10 cellular contexts compared by ENCODE assay signal in the genomic region with DNA sequence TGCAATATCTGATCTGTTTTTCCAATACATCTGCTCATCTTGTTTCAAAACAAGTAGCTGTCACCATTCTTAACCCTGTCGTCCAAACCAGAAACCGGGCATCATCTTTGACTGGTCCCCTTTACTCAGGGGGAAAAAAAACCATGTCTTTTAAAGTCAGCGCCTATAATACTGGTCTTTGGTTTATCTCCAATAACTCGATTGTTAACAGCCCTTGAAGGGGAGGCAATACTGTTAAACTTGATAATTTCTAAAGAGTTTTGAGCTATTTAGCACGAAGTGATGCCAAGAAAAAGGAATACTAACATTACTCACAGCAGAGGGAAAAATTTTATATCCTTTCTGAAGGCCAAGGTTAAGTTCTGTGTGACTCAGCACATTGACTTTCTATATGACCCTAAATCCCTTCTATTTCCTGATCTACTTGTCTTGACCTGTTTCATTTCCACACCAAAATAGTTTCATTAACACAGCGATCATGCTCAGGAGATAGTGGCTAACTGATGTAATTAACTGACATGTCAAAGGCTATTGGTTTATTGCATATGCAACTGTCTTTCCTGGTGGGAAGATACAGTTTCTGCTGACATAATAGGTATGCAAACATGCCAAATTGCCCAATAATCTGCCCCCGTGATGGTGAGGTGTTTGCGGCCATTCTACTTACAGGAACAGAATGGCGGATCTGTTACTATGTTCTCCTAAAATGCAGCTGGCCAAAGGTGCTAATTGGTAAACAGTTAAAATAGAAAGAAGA. TPM values are rescaled to one million over a fixed set of nuclear protein-coding genes. Genes with fewer than 3 reads are reported as not detected.
A peak's percentile ranks its signal among the peaks of the same experiment; 100 is the strongest.
DNase-seq lines count a peak whose midpoint lies in the region; ATAC-seq, FAIRE-seq and TF ChIP-seq lines count a peak whose summit lies in the region.
"Had no signal": no experiment of that assay in that cellular context is flagged by ENCODE, and none has a peak within 500 bp of the region (broad histone marks: within the 10 kb centered on the region; RNA-seq: fewer than 3 reads in every experiment).

No MANE protein-coding gene starts in this region.

- H3K36me3 ChIP-seq in H1 (ENCODE audit: control insufficient read depth in 2 of 4, insufficient read depth in 4 of 4, low read length in 3 of 4) = no peaks in the 10 kb centered on the region
- H3K36me3 ChIP-seq in body of pancreas (replicated peaks in 1 of 2; ENCODE audit: insufficient read depth in 1 of 2, low read depth in 2 of 2) = no peaks in the 10 kb centered on the region

- H2AFZ ChIP-seq in H1 (ENCODE audit: low read length) = no peak overlapping the region

- no peaks in the 10 kb centered on the region for H3K27me3 ChIP-seq in H1 (replicated peaks in 1 of 4; ENCODE audit: control insufficient read depth in 3 of 4, extremely low read depth in 1 of 4, insufficient read depth in 3 of 4, low read length in 3 of 4)
- no peaks in the 10 kb centered on the region for H3K27me3 ChIP-seq in body of pancreas

- H3K23ac ChIP-seq in H1 (ENCODE audit: insufficient read length) = no peak overlapping the region

- H4K91ac ChIP-seq in H1 (replicated peaks; ENCODE audit: insufficient read length, low read length) = no peak overlapping the region

- WGBS in H1 (ENCODE audit: extremely low coverage in 1 of 2, insufficient coverage in 1 of 2, insufficient read length in 1 of 2, insufficient replicate concordance in 2 of 2, low coverage in 1 of 2, low lambda C conversion rate in 2 of 2, missing lambda C conversion rate in 1 of 2), 2 experiments = 76% methylated on average over 9 of the region's 9 CpGs; no CpG with 5 or more reads in 1 of the 2 experiments
- WGBS in body of pancreas, 2 donors = 72% methylated on average over 9 of the region's 9 CpGs

- TF ChIP-seq RAD21 in H1 (IDR thresholded peaks at IDR 0.05 in 1 of 2, conservative IDR thresholded peaks at IDR 0.05 in 1 of 2; ENCODE audit: low read depth in 2 of 2, low read length in 2 of 2) = no peak

- H3K4me2 ChIP-seq in H1 (ENCODE audit: insufficient read depth in 1 of 2, low read depth in 2 of 2, low read length in 2 of 2) = no peak overlapping the region; a peak in 1 of 4 replicates

- no peak overlapping the region for H3K18ac ChIP-seq in H1 (ENCODE audit: extremely low read depth, low read length)

- H3K9me3 ChIP-seq in H1 (ENCODE audit: insufficient read depth in 2 of 2, low read depth in 1 of 2, low read length in 1 of 2) = no peaks in the 10 kb centered on the region
- H3K9me3 ChIP-seq in body of pancreas = no peaks in the 10 kb centered on the region

- H3K4me1 ChIP-seq in H1 (replicated peaks in 1 of 4; ENCODE audit: control insufficient read depth in 3 of 4, insufficient read depth in 4 of 4, low read length in 3 of 4) (peaks cover 0 to 11% (median 7%) of the 10 kb centered on the region in 4 experiments; a peak in 3 of 7 replicates), body of pancreas (peaks cover 33% of the 10 kb centered on the region)

- no peaks in the 10 kb centered on the region for H4K20me1 ChIP-seq in H1 (replicated peaks in 1 of 2; ENCODE audit: control insufficient read depth in 1 of 2, insufficient read depth in 2 of 2, low read length in 2 of 2)

- TF ChIP-seq EP300 in H1 (IDR thresholded peaks at IDR 0.05; ENCODE audit: borderline replicate concordance in 1 of 2, low read depth in 2 of 2, low read length in 2 of 2) = no peak

- no peak overlapping the region for H3K27ac ChIP-seq in H1 (ENCODE audit: low read depth, low read length)
- peak overlapping the region in 1 of 4 donors; percentile 17 for H3K27ac ChIP-seq in body of pancreas

- POLR2A ChIA-PET in HEK293T (lab: Yijun Ruan, JAX) = interaction anchor here (1.0 to 1.3 kb wide), 3 partner anchors 10 to 63 kb away, joined by 3 to 5 read pairs (median 4); no protein-coding TSS in a partner anchor
- POLR2A ChIA-PET in H1 (lab: Charles Lee; ENCODE audit: partially characterized antibody) = interaction anchor here (0.6 to 1.0 kb wide), 2 partner anchors 9 to 70 kb away, joined by 3 read pairs; no protein-coding TSS in a partner anchor

- no peak overlapping the region for H2AK5ac ChIP-seq in H1 (ENCODE audit: low read depth, low read length)

- DNase-seq in HEK293T (ENCODE audit: extremely low spot score) = no peak
- DNase-seq in NOMO-1 (lab: John Stamatoyannopoulos, UW; ENCODE audit: unreplicated experiment in 2 of 2) = peak; percentile 61 to 90
- DNase-seq in H1 (ENCODE audit: low read depth in 1 of 2, low spot score in 2 of 2) = no peak
- peak; percentile 73 for DNase-seq in skeletal muscle cell (ENCODE audit: low read depth)
- DNase-seq in body of pancreas = no peak
- no peak for DNase-seq in GM13976 (ENCODE audit: low spot score)
- DNase-seq: activated naive CD8-positive, alpha-beta T cell treated with anti-CD3 and anti-CD28 coated beads, Interleukin-2, amount 50 U/mL, for 24 hours; midbrain had no signal

- no peaks in the 10 kb centered on the region for H3K79me2 ChIP-seq in H1 (ENCODE audit: control insufficient read depth in 1 of 2, insufficient read depth in 2 of 2, low read length in 2 of 2)

- no peak overlapping the region for H2BK120ac ChIP-seq in H1 (replicated peaks; ENCODE audit: low read depth, low read length)

- no peak overlapping the region for H2BK15ac ChIP-seq in H1 (ENCODE audit: low read length)

- no peak for ATAC-seq in body of pancreas
- ATAC-seq in HG02588 (IDR thresholded peaks at IDR 0.05; ENCODE audit: unreplicated experiment) = no peak
- no peak for ATAC-seq in GM18909 (IDR thresholded peaks at IDR 0.05; ENCODE audit: poor library complexity, unreplicated experiment)
- ATAC-seq: activated naive CD8-positive, alpha-beta T cell treated with anti-CD3 and anti-CD28 coated beads, Interleukin-2, amount 50 U/mL, for 24 hours had no signal

- no peak for TF ChIP-seq CTCF in H1 (IDR thresholded peaks at IDR 0.05; ENCODE audit: control extremely low read depth in 1 of 3, insufficient read depth in 1 of 3, low read depth in 1 of 3, low read length in 3 of 3)
- TF ChIP-seq CTCF in body of pancreas (IDR thresholded peaks at IDR 0.05) = no peak
- no peak for TF ChIP-seq CTCF in GM13976 (IDR thresholded peaks at IDR 0.05; ENCODE audit: borderline replicate concordance, control extremely low read depth, extremely low read depth, insufficient read depth, missing control alignments)

- no peaks in the 10 kb centered on the region for H3K79me1 ChIP-seq in H1 (ENCODE audit: low read depth, low read length)

- no peaks in the 10 kb centered on the region for H3K23me2 ChIP-seq in H1 (ENCODE audit: low read depth, low read length)

- no peak overlapping the region for H4K5ac ChIP-seq in H1 (ENCODE audit: insufficient read length, low read depth, low read length)

- no peak overlapping the region for H3K14ac ChIP-seq in H1 (ENCODE audit: insufficient read length)

- intact Hi-C loops in body of pancreas (cut with DNase I) = no loop called here

- TF ChIP-seq POLR2A in H1 (IDR thresholded peaks at IDR 0.05; ENCODE audit: control extremely low read depth in 1 of 2, low read depth in 2 of 2, low read length in 2 of 2) (no peak), body of pancreas (IDR thresholded peaks at IDR 0.05) (no peak)

- no peak overlapping the region for H3K9ac ChIP-seq in H1 (replicated peaks in 1 of 4; ENCODE audit: extremely low read depth in 1 of 4, low read depth in 3 of 4, low read length in 3 of 4)

- H2BK5ac ChIP-seq in H1 (ENCODE audit: low read depth, low read length) = no peak overlapping the region

- FAIRE-seq in H1 (lab: Jason Lieb, UNC) = no peak

- H3K4me3 ChIP-seq in H1 (ENCODE audit: extremely low read depth in 1 of 4, insufficient read depth in 2 of 4, low read depth in 3 of 4, low read length in 4 of 4) (no peak overlapping the region), skeletal muscle cell (ENCODE audit: low read depth, low read length) (no peak overlapping the region), body of pancreas (no peak overlapping the region)

- CTCF ChIA-PET in HEK293T (lab: Yijun Ruan, JAX) = interaction anchor here (0.7 kb wide), 1 partner anchor 18 kb away, joined by 3 read pairs; no protein-coding TSS in a partner anchor
- CTCF ChIA-PET in H1 (lab: Charles Lee; ENCODE audit: partially characterized antibody) = interaction anchor here (1.0 to 1.3 kb wide), 2 partner anchors 8 to 16 kb away, joined by 3 to 4 read pairs; no protein-coding TSS in a partner anchor

- no peak overlapping the region for H4K8ac ChIP-seq in H1 (ENCODE audit: extremely low read depth, insufficient read depth, low read length)

- no peak overlapping the region for H3K4ac ChIP-seq in H1 (replicated peaks; ENCODE audit: insufficient read length, low read depth, low read length)

- no peak overlapping the region for H3K56ac ChIP-seq in H1 (replicated peaks; ENCODE audit: insufficient read length, low read depth, low read length)

- in situ Hi-C loops in GM13976 (cut with MboI; ENCODE audit: low sequenced_read_pairs, unreplicated experiment) = no loop called here

- H2BK20ac ChIP-seq in H1 (ENCODE audit: low read length) = no peak overlapping the region

- no peak overlapping the region for H2BK12ac ChIP-seq in H1 (ENCODE audit: low read depth, low read length)

TF ChIP-seq in HEK293T, 16 proteins besides CTCF, POLR2A, EP300 and RAD21 (continues in another document):
- TF ChIP-seq L3MBTL2 (conservative IDR thresholded peaks at IDR 0.05) = no peak

TF ChIP-seq in H1, 55 proteins besides CTCF, POLR2A, EP300 and RAD21:
- TF ChIP-seq, protein P1, sequence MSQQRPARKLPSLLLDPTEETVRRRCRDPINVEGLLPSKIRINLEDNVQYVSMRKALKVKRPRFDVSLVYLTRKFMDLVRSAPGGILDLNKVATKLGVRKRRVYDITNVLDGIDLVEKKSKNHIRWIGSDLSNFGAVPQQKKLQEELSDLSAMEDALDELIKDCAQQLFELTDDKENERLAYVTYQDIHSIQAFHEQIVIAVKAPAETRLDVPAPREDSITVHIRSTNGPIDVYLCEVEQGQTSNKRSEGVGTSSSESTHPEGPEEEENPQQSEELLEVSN (IDR thresholded peaks at IDR 0.05) = no peak
- TF ChIP-seq BACH1 (IDR thresholded peaks at IDR 0.05; ENCODE audit: low read length) (0 out of 2 replicates have a peak, but pooled peaks have one; percentile 3), CEBPB (IDR thresholded peaks at IDR 0.05; ENCODE audit: low read depth, low read length) (peak; percentile 70; the same call in 1 of the 2 replicates)

RNA-seq across cellular contexts. Expression of gene NFIA, which starts 59.1 kb away (rescaled TPM):
- total RNA-seq in H1 (2021; fragmentation: NEBNext Ultra II Directional; extraction: Animal tissue kit (Norgen Biotek cat#: 25700)) = 1.8 and 2.3 TPM in 2 replicates
- polyA plus RNA-seq in H1 (2011; rRNA removed) = 1.4 and 2.3 TPM in 2 replicates
- polyA plus RNA-seq in H1 (2011; cell fraction: cytosol; rRNA removed) = 1.0 TPM
- 2.8 TPM for polyA plus RNA-seq in H1 (2011; cell fraction: nucleus; rRNA removed)
- 1.1 to 1.5 TPM (median 1.3 TPM) in 4 replicates for polyA plus RNA-seq in H1 (2012, experiment 1 of 2)
- polyA plus RNA-seq in H1 (2012, experiment 2 of 2) = 0.25 TPM
- polyA plus RNA-seq in H1 (2013, experiment 1 of 2) = 1.4 TPM
- polyA plus RNA-seq in H1 (2013, experiment 2 of 2) = 1.3 TPM
- polyA minus RNA-seq in H1 (2011; rRNA and poly(A)+ RNA removed) = 7.0 and 13.4 TPM in 2 replicates
- 4.1 TPM for polyA minus RNA-seq in H1 (2011; cell fraction: cytosol; rRNA and poly(A)+ RNA removed)
- polyA minus RNA-seq in H1 (2011; cell fraction: nucleus; rRNA and poly(A)+ RNA removed) = 12.6 TPM
- 10 to 100 TPM; 21.5 to 32.3 TPM for total RNA-seq in body of pancreas

Comparison
In these comparisons a context has a peak if more than half of its experiments do, and no peak if none do; other contexts are left out.
1. DNase-seq: peak in NOMO-1 (2 of 2) and skeletal muscle cell (single experiment); none in HEK293T (single experiment), H1 (0 of 2), body of pancreas (0 of 4) and GM13976 (single experiment).